ENCODE assay signal across 38 cellular contexts in the genomic region with DNA sequence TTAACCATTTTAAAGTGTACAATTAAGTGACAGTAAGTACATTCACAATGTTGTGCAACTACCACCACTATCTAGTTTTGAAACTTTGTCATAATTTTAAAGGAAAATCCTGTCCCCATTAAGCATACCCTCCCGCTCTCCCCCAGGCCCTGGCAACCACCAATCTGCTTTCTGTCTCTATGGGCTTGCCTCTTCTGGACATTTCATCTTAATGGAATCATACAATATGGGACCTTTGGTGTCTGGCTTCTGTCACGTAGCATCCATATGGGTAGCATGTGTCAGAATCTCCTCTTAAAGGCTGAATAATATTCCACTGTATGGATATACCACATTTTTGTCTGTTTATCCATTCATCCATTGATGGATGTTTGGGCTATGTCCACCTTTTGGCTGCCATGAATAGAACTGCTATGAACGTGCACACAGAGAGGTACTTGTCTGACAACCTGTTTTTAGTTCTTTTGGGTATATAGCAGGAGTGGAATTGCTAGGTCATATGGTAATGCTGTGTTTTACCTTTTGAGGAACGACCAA.
"Had no signal": no experiment of that assay in that cellular context is flagged by ENCODE, and none has a peak within 500 bp of the region (broad histone marks: within the 10 kb centered on the region; RNA-seq: fewer than 3 reads in every experiment).

No MANE protein-coding gene starts in this region.

- H3K27ac ChIP-seq: adrenal gland, breast epithelium, cardiac muscle cell, coronary artery, dorsolateral prefrontal cortex, esophagus muscularis mucosa, foreskin keratinocyte, gastrocnemius medialis, heart left ventricle had no signal

- ATAC-seq: activated CD4-positive, alpha-beta T cell treated with anti-CD3 and anti-CD28 coated beads for 36 hours; activated naive CD8-positive, alpha-beta T cell treated with anti-CD3 and anti-CD28 coated beads, Interleukin-2, amount 50 U/mL, for 24 hours; activated T-cell treated with anti-CD3 and anti-CD28 coated beads, Interleukin-2, amount 50 U/mL, for 72 hours; gastrocnemius medialis; heart left ventricle; T-helper 17 cell had no signal

- H3K4me3 ChIP-seq: adrenal gland, breast epithelium, cardiac muscle cell, coronary artery, dorsolateral prefrontal cortex, esophagus muscularis mucosa, gastrocnemius medialis, heart left ventricle had no signal

- H3K27me3 Mint-ChIP-seq: activated CD4-positive, alpha-beta memory T cell treated with anti-CD3 and anti-CD28 coated beads, Interleukin-2, amount 10 ng/mL, durations not matched to agents 7 days and 5 days; activated CD4-positive, alpha-beta T cell treated with anti-CD3 and anti-CD28 coated beads for 36 hours; activated CD4-positive, alpha-beta T cell treated with anti-CD3 and anti-CD28 coated beads, Interleukin-2, amount 10 ng/mL, durations not matched to agents 7 days and 5 days; activated naive CD4-positive, alpha-beta T cell treated with anti-CD3 and anti-CD28 coated beads, Interleukin-2, amount 10 ng/mL, durations not matched to agents 7 days and 5 days; activated naive CD8-positive, alpha-beta T cell treated with anti-CD3 and anti-CD28 coated beads for 36 hours; activated naive CD8-positive, alpha-beta T cell treated with anti-CD3 and anti-CD28 coated beads, Interleukin-2, amount 50 U/mL, for 24 hours; brain; dendritic cell treated with granulocyte-macrophage colony-stimulating factor and Interleukin-4, amounts not matched to agents 40 ng/mL and 50 ng/mL, for 4 days; T-helper 17 cell had no signal

- H3K9me3 ChIP-seq: adrenal gland, breast epithelium, esophagus muscularis mucosa, gastrocnemius medialis had no signal

- DNase-seq: activated CD4-positive, alpha-beta memory T cell treated with anti-CD3 and anti-CD28 coated beads, Interleukin-2, amount 10 ng/mL, durations not matched to agents 7 days and 5 days; activated CD4-positive, alpha-beta T cell treated with anti-CD3 and anti-CD28 coated beads for 36 hours; activated CD4-positive, alpha-beta T cell treated with anti-CD3 and anti-CD28 coated beads, Interleukin-2, amount 10 ng/mL, durations not matched to agents 7 days and 5 days; activated CD4-positive, alpha-beta T cell treated with anti-CD3 and anti-CD28 coated beads, Interleukin-2, amount 50 U/mL, for 4 hours; activated CD4-positive, CD25-positive, alpha-beta regulatory T cell; activated CD4-positive, CD25-positive, alpha-beta regulatory T cell treated with anti-CD3 and anti-CD28 coated beads, Interleukin-2, amount 50 U/mL, for 72 hours; activated CD8-positive, alpha-beta memory T cell treated with anti-CD3 and anti-CD28 coated beads, Interleukin-2, amount 50 U/mL, for 48 hours; activated gamma-delta T cell; activated naive CD4-positive, alpha-beta T cell; activated naive CD4-positive, alpha-beta T cell treated with anti-CD3 and anti-CD28 coated beads, Interleukin-2, amount 10 ng/mL, durations not matched to agents 7 days and 5 days; activated naive CD8-positive, alpha-beta T cell treated with anti-CD3 and anti-CD28 coated beads for 36 hours; activated naive CD8-positive, alpha-beta T cell treated with anti-CD3 and anti-CD28 coated beads, Interleukin-2, amount 50 U/mL, for 24 hours; activated T-cell treated with anti-CD3 and anti-CD28 coated beads for 4 hours; activated T-cell treated with anti-CD3 and anti-CD28 coated beads, Interleukin-2, amount 50 U/mL, for 24 hours; activated T-cell treated with anti-CD3 and anti-CD28 coated beads, Interleukin-2, amount 50 U/mL, for 72 hours; adrenal gland; amygdala; aorta; central memory CD4-positive, alpha-beta T cell; cerebellar nuclear complex; dorsolateral prefrontal cortex; effector memory CD4-positive, alpha-beta T cell; endodermal cell; erythroblast; gastrocnemius medialis; glutamatergic neuron; heart left ventricle; T-helper 1 cell; T-helper 17 cell; T1000 had no signal

- H3K4me1 ChIP-seq: adrenal gland, breast epithelium, foreskin keratinocyte, gastrocnemius medialis, heart left ventricle had no signal

- H3K36me3 ChIP-seq: breast epithelium had no signal

- H3K9me3 Mint-ChIP-seq: activated CD4-positive, alpha-beta memory T cell treated with anti-CD3 and anti-CD28 coated beads, Interleukin-2, amount 10 ng/mL, durations not matched to agents 7 days and 5 days; activated CD4-positive, alpha-beta T cell treated with anti-CD3 and anti-CD28 coated beads, Interleukin-2, amount 10 ng/mL, durations not matched to agents 7 days and 5 days; activated naive CD4-positive, alpha-beta T cell treated with anti-CD3 and anti-CD28 coated beads, Interleukin-2, amount 10 ng/mL, durations not matched to agents 7 days and 5 days; activated naive CD8-positive, alpha-beta T cell treated with anti-CD3 and anti-CD28 coated beads for 36 hours; activated naive CD8-positive, alpha-beta T cell treated with anti-CD3 and anti-CD28 coated beads, Interleukin-2, amount 50 U/mL, for 24 hours; activated T-cell treated with anti-CD3 and anti-CD28 coated beads, Interleukin-2, amount 50 U/mL, for 24 hours; activated T-cell treated with anti-CD3 and anti-CD28 coated beads, Interleukin-2, amount 50 U/mL, for 72 hours; dendritic cell treated with granulocyte-macrophage colony-stimulating factor and Interleukin-4, amounts not matched to agents 40 ng/mL and 50 ng/mL, for 4 days; T-helper 2 cell treated with Interferon-gamma antibody and Interleukin-4, amounts not matched to agents 5 μg/mL and 100 μg/mL, for 36 hours had no signal

- H3K27me3 ChIP-seq: cardiac muscle cell, esophagus muscularis mucosa, foreskin keratinocyte, gastrocnemius medialis, heart left ventricle had no signal

- H3K4me3 Mint-ChIP-seq: activated CD4-positive, alpha-beta memory T cell treated with anti-CD3 and anti-CD28 coated beads, Interleukin-2, amount 10 ng/mL, durations not matched to agents 7 days and 5 days; activated CD4-positive, alpha-beta T cell treated with anti-CD3 and anti-CD28 coated beads for 36 hours; activated CD4-positive, alpha-beta T cell treated with anti-CD3 and anti-CD28 coated beads, Interleukin-2, amount 10 ng/mL, durations not matched to agents 7 days and 5 days; activated naive CD4-positive, alpha-beta T cell treated with anti-CD3 and anti-CD28 coated beads, Interleukin-2, amount 10 ng/mL, durations not matched to agents 7 days and 5 days; activated naive CD8-positive, alpha-beta T cell treated with anti-CD3 and anti-CD28 coated beads for 36 hours; activated naive CD8-positive, alpha-beta T cell treated with anti-CD3 and anti-CD28 coated beads, Interleukin-2, amount 50 U/mL, for 24 hours; activated T-cell treated with anti-CD3 and anti-CD28 coated beads, Interleukin-2, amount 50 U/mL, for 24 hours; activated T-cell treated with anti-CD3 and anti-CD28 coated beads, Interleukin-2, amount 50 U/mL, for 72 hours; brain; dendritic cell treated with granulocyte-macrophage colony-stimulating factor and Interleukin-4, amounts not matched to agents 40 ng/mL and 50 ng/mL, for 4 days; endodermal cell; T-helper 17 cell; T-helper 2 cell treated with Interferon-gamma antibody and Interleukin-4, amounts not matched to agents 5 μg/mL and 100 μg/mL, for 36 hours had no signal

- H3K4me1 Mint-ChIP-seq: activated CD4-positive, alpha-beta memory T cell treated with anti-CD3 and anti-CD28 coated beads, Interleukin-2, amount 10 ng/mL, durations not matched to agents 7 days and 5 days; activated CD4-positive, alpha-beta T cell treated with anti-CD3 and anti-CD28 coated beads for 36 hours; activated CD4-positive, alpha-beta T cell treated with anti-CD3 and anti-CD28 coated beads, Interleukin-2, amount 10 ng/mL, durations not matched to agents 7 days and 5 days; activated naive CD4-positive, alpha-beta T cell treated with anti-CD3 and anti-CD28 coated beads, Interleukin-2, amount 10 ng/mL, durations not matched to agents 7 days and 5 days; activated naive CD8-positive, alpha-beta T cell treated with anti-CD3 and anti-CD28 coated beads for 36 hours; activated naive CD8-positive, alpha-beta T cell treated with anti-CD3 and anti-CD28 coated beads, Interleukin-2, amount 50 U/mL, for 24 hours; brain; endodermal cell; T-helper 17 cell had no signal

- H3K27ac Mint-ChIP-seq: activated CD4-positive, alpha-beta memory T cell treated with anti-CD3 and anti-CD28 coated beads, Interleukin-2, amount 10 ng/mL, durations not matched to agents 7 days and 5 days; activated CD4-positive, alpha-beta T cell treated with anti-CD3 and anti-CD28 coated beads for 36 hours; activated CD4-positive, alpha-beta T cell treated with anti-CD3 and anti-CD28 coated beads, Interleukin-2, amount 10 ng/mL, durations not matched to agents 7 days and 5 days; activated naive CD4-positive, alpha-beta T cell treated with anti-CD3 and anti-CD28 coated beads, Interleukin-2, amount 10 ng/mL, durations not matched to agents 7 days and 5 days; activated naive CD8-positive, alpha-beta T cell treated with anti-CD3 and anti-CD28 coated beads for 36 hours; activated naive CD8-positive, alpha-beta T cell treated with anti-CD3 and anti-CD28 coated beads, Interleukin-2, amount 50 U/mL, for 24 hours; activated T-cell treated with anti-CD3 and anti-CD28 coated beads, Interleukin-2, amount 50 U/mL, for 24 hours; activated T-cell treated with anti-CD3 and anti-CD28 coated beads, Interleukin-2, amount 50 U/mL, for 72 hours; brain; dendritic cell treated with granulocyte-macrophage colony-stimulating factor and Interleukin-4, amounts not matched to agents 40 ng/mL and 50 ng/mL, for 4 days; endodermal cell; T-helper 17 cell; T-helper 2 cell treated with Interferon-gamma antibody and Interleukin-4, amounts not matched to agents 5 μg/mL and 100 μg/mL, for 36 hours had no signal
